ENCODE assay signal across 8 cellular contexts in genomic region chr14:32201816-32202467, GRCh38. TPM values are rescaled to one million over a fixed set of nuclear protein-coding genes. Genes with fewer than 3 reads are reported as not detected.
DNase-seq lines count a peak whose midpoint lies in the region; ATAC-seq and TF ChIP-seq lines count a peak whose summit lies in the region.

RNU6-7 (plus strand) TSS chr14:32202045.

- peaks cover 15% of the 10 kb centered on the region; the same call in 1 of the 2 replicates for H3K4me1 ChIP-seq in HEK293 (ENCODE audit: control insufficient read depth, insufficient read depth, low read length)
- H3K4me1 ChIP-seq in heart left ventricle: peaks cover 0 to 39% (median 7%) of the 10 kb centered on the region in 12 donors
- H3K4me1 ChIP-seq in rectal smooth muscle tissue (ENCODE audit: control insufficient read depth, insufficient read depth, low read length): peaks cover 2% of the 10 kb centered on the region

- H3K27me3 ChIP-seq in heart left ventricle (peaks cover 0 to 11% (median 0%) of the 10 kb centered on the region in 9 donors), rectal smooth muscle tissue (ENCODE audit: control insufficient read depth, insufficient read depth, low read length) (no peaks in the 10 kb centered on the region)

- DNase-seq in NCI-H526 treated with DMSO at 0.1 percent for 48 hours (lab: John Stamatoyannopoulos, UW): peak; percentile 20
- DNase-seq in activated naive CD4-positive, alpha-beta T cell treated with anti-CD3 and anti-CD28 coated beads, Interleukin-2, amount 50 U/mL, for 16 hours: peak; percentile 45
- peak in 4 of 5 donors; percentile 13 to 29 (median 26) for DNase-seq in heart left ventricle
- DNase-seq in GM19240 (ENCODE audit: insufficient read length, low spot score): no peak

- POLR2A ChIA-PET in HEK293 (lab: Yijun Ruan, JAX): interaction anchor here (2.9 kb wide), 1 partner anchor 125 kb away, joined by 36 read pairs; the partner anchor contains the start of gene ARHGAP5

- no peak for TF ChIP-seq POLR2A in heart left ventricle (IDR thresholded peaks at IDR 0.05)

- no peak for TF ChIP-seq CTCF in HEK293 (tag by site-specific recombination; IDR thresholded peaks at IDR 0.05)
- no peak for TF ChIP-seq CTCF in heart left ventricle (IDR thresholded peaks at IDR 0.05)

- peak; percentile 10 to 33 (median 22) for ATAC-seq in heart left ventricle
- ATAC-seq in GM21360 (IDR thresholded peaks at IDR 0.05; ENCODE audit: unreplicated experiment): no peak
- ATAC-seq in GM18861 (IDR thresholded peaks at IDR 0.05; ENCODE audit: unreplicated experiment): no peak

- CTCF ChIA-PET in HEK293 (lab: Yijun Ruan, JAX): interaction anchor here (0.6 kb wide), 1 partner anchor 736 kb away, joined by 8 read pairs; no protein-coding TSS in a partner anchor

- H3K9me3 ChIP-seq in HEK293 (ENCODE audit: control insufficient read depth, insufficient read depth, low read depth, low read length): no peaks in the 10 kb centered on the region
- no peaks in the 10 kb centered on the region for H3K9me3 ChIP-seq in heart left ventricle

- peak within 1 kb of the TSS; percentile 76 for H3K9ac ChIP-seq in rectal smooth muscle tissue (ENCODE audit: low read length)

- peak within 1 kb of the TSS; percentile 87 for H3K27ac ChIP-seq in HEK293 (ENCODE audit: extremely low read depth, low read depth, low read length)
- peak within 1 kb of the TSS; percentile 75 to 95 (median 90) for H3K27ac ChIP-seq in heart left ventricle
- peak within 1 kb of the TSS; percentile 81 for H3K27ac ChIP-seq in rectal smooth muscle tissue (ENCODE audit: low read depth, low read length)

- H3K4me3 ChIP-seq in HEK293 (ENCODE audit: low read depth, low read length) (peak within 1 kb of the TSS; percentile 46), heart left ventricle (peak within 1 kb of the TSS; percentile 37 to 81 (median 71)), rectal smooth muscle tissue (ENCODE audit: low read length) (peak within 1 kb of the TSS; percentile 96)

- WGBS in heart left ventricle, 4 donors: 1 to 4% (median 2%) methylated on average over 36 to 38 of the region's 38 CpGs

- H3K36me3 ChIP-seq in HEK293 (ENCODE audit: control insufficient read depth in 2 of 2, insufficient read depth in 1 of 2, low read length in 2 of 2) (no peaks in the 10 kb centered on the region), heart left ventricle (no peaks in the 10 kb centered on the region), rectal smooth muscle tissue (ENCODE audit: control insufficient read depth, insufficient read depth, low read length) (no peaks in the 10 kb centered on the region)

- intact Hi-C loops in heart left ventricle (cut with DNase I): loop anchor here (2.0 to 5.0 kb wide), 4 partner anchors 50 to 275 kb away; partner anchors contain the start of gene ARHGAP5 (in 9 of the 10)

TF ChIP-seq in HEK293, 187 proteins besides CTCF, POLR2A, EP300 and RAD21 (continues in another document):
- TF ChIP-seq ZNF302 (tag by site-specific recombination; IDR thresholded peaks at IDR 0.05; ENCODE audit: low read depth): no peak
- TF ChIP-seq ZSCAN4 (tag by site-specific recombination; IDR thresholded peaks at IDR 0.05): peak; percentile 36; the same call in 1 of the 2 replicates
- peak; percentile 56 for TF ChIP-seq SP3 (tag by site-specific recombination; IDR thresholded peaks at IDR 0.05)
- TF ChIP-seq ZNF37A (tag by site-specific recombination; IDR thresholded peaks at IDR 0.05): no peak
- TF ChIP-seq ZNF184 (tag by site-specific recombination; IDR thresholded peaks at IDR 0.05): no peak
- TF ChIP-seq ZNF248 (tag by site-specific recombination; IDR thresholded peaks at IDR 0.05): no peak
- peak; percentile 61; the same call in 1 of the 2 replicates for TF ChIP-seq ZNF837 (tag by site-specific recombination; IDR thresholded peaks at IDR 0.05)
- TF ChIP-seq ZNF488 (tag by site-specific recombination; IDR thresholded peaks at IDR 0.05): no peak
- no peak for TF ChIP-seq ZBTB49 (tag by site-specific recombination; IDR thresholded peaks at IDR 0.05; ENCODE audit: low read depth)
- TF ChIP-seq ZNF521 (tag by site-specific recombination; IDR thresholded peaks at IDR 0.05): no peak
- TF ChIP-seq PRDM1 (tag by site-specific recombination; IDR thresholded peaks at IDR 0.05): no peak
- no peak for TF ChIP-seq PRDM4 (tag by site-specific recombination; IDR thresholded peaks at IDR 0.05)
- TF ChIP-seq BCL11A (tag by site-specific recombination; IDR thresholded peaks at IDR 0.05; ENCODE audit: low read depth): no peak
- TF ChIP-seq ZNF629 (tag by site-specific recombination; IDR thresholded peaks at IDR 0.05): peak; percentile 61
- no peak for TF ChIP-seq ZNF341 (tag by site-specific recombination; IDR thresholded peaks at IDR 0.05; ENCODE audit: low read depth)
- no peak for TF ChIP-seq ZBTB6 (tag by site-specific recombination; IDR thresholded peaks at IDR 0.05)
- no peak for TF ChIP-seq ZNF510 (tag by site-specific recombination; IDR thresholded peaks at IDR 0.05; ENCODE audit: insufficient replicate concordance)
- TF ChIP-seq KLF8 (tag by site-specific recombination; IDR thresholded peaks at IDR 0.05): no peak
- 0 out of 2 replicates have a peak, but pooled peaks have one; percentile 33 for TF ChIP-seq GLIS2 (tag by site-specific recombination; IDR thresholded peaks at IDR 0.05)

RNA-seq across cellular contexts. Expression of gene RNU6-7, which starts in this region (rescaled TPM):
- total RNA-seq in heart left ventricle: not detected
- polyA plus RNA-seq in heart left ventricle: not detected

Comparison
In these comparisons a context has a peak if more than half of its experiments do, and no peak if none do; other contexts are left out.
1. Peak in DNase-seq, ATAC-seq, H3K4me3 ChIP-seq and H3K27ac ChIP-seq in heart left ventricle; RNA of the gene not detected or under 1 TPM.
2. H3K4me3 ChIP-seq: peak in every context shown above with its lines; median percentile 96 in rectal smooth muscle tissue; 71 in heart left ventricle; 46 in HEK293.